ENCODE assay signal across 1 cellular context in the genomic region with DNA sequence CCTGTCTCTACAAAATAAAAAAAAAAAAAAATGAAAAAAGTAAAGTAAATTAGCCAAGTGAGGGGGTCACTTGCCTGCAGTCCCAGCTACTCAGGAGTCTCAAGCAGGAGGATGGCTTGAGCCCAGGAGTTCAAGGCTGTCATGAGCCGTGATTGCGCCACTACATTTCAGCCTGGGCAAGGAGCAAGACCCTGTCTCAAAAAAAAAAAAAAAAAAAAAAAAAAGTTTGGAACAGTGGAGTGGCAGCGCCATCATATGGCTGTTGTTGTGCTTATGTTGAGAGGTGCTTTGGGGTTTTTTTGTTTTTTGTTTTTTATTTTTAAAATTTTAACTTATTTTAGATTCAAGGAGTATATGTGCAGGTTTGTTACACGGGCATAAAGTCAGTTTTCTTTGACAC.
A peak's percentile ranks its signal among the peaks of the same experiment; 100 is the strongest.
TF ChIP-seq lines count a peak whose summit lies in the region.

No MANE protein-coding gene starts in this region.

TF ChIP-seq in A549, 52 proteins besides CTCF, POLR2A, EP300 and RAD21:
- TF ChIP-seq KDM1A (IDR thresholded peaks at IDR 0.05; ENCODE audit: low read depth) = no peak
- peak in 1 of 2 experiments; percentile 39; a peak in 1 of 4 replicates for TF ChIP-seq CEBPB (IDR thresholded peaks at IDR 0.05)
